ENCODE assay signal across 8 cellular contexts in genomic region chr13:67736646-67737420, GRCh38.
A peak's percentile ranks its signal among the peaks of the same experiment; 100 is the strongest.
DNase-seq lines count a peak whose midpoint lies in the region; ATAC-seq and TF ChIP-seq lines count a peak whose summit lies in the region.

No MANE protein-coding gene starts in this region.

- peak overlapping the region; percentile 55 for H3K9ac ChIP-seq in smooth muscle cell (ENCODE audit: low read depth)

- peak overlapping the region; percentile 81 for H3K4me2 ChIP-seq in smooth muscle cell

- H3K4me1 ChIP-seq in smooth muscle cell (ENCODE audit: low read depth): peaks cover 22% of the 10 kb centered on the region

- H3K4me3 ChIP-seq in fibroblast of the aortic adventitia (ENCODE audit: low read depth, low read length) (no peak overlapping the region), smooth muscle cell (peak overlapping the region; percentile 28)

- no peaks in the 10 kb centered on the region for H3K36me3 ChIP-seq in smooth muscle cell (ENCODE audit: low read depth)

- no peaks in the 10 kb centered on the region for H3K27me3 ChIP-seq in smooth muscle cell (ENCODE audit: low read depth)

- H2AFZ ChIP-seq in smooth muscle cell (ENCODE audit: low read depth): peak overlapping the region; percentile 80

- H3K79me2 ChIP-seq in smooth muscle cell (ENCODE audit: low read depth): no peaks in the 10 kb centered on the region

- WGBS in smooth muscle cell (ENCODE audit: low lambda C conversion rate): 20% methylated on average over 4 of the region's 4 CpGs

- H3F3A ChIP-seq in smooth muscle cell (ENCODE audit: low read depth): peaks cover 3% of the 10 kb centered on the region

- DNase-seq in NCI-H1417 (lab: John Stamatoyannopoulos, UW) (peak; percentile 9 to 62 (median 22)), NCI-H1417 treated with DMSO at 0.1 percent for 48 hours (lab: John Stamatoyannopoulos, UW) (no peak), NCI-H748 treated with DMSO at 0.1 percent for 48 hours (lab: John Stamatoyannopoulos, UW) (peak; percentile 14), fibroblast of the aortic adventitia (ENCODE audit: low read depth) (peak; percentile 13), smooth muscle cell (lab: John Stamatoyannopoulos, UW; ENCODE audit: unreplicated experiment) (no peak), NCI-H187 treated with DMSO at 0.1 percent for 48 hours (lab: John Stamatoyannopoulos, UW) (no peak)
- no peak for DNase-seq in effector CD4-positive, alpha-beta T cell

- no peaks in the 10 kb centered on the region for H3K9me3 ChIP-seq in smooth muscle cell (replicated peaks; ENCODE audit: low read depth)

- no peak for ATAC-seq in HG03571 (IDR thresholded peaks at IDR 0.05; ENCODE audit: unreplicated experiment)

- TF ChIP-seq CTCF in fibroblast of the aortic adventitia (IDR thresholded peaks at IDR 0.05; ENCODE audit: insufficient read depth, low read length) (no peak), smooth muscle cell (IDR thresholded peaks at IDR 0.05; ENCODE audit: borderline replicate concordance, insufficient read depth, poor library complexity, severe bottlenecking) (peak; percentile 50)

- peak overlapping the region; percentile 89 for H3K27ac ChIP-seq in smooth muscle cell (ENCODE audit: low read depth)

- H4K20me1 ChIP-seq in smooth muscle cell (ENCODE audit: low read depth): no peaks in the 10 kb centered on the region

Comparison
In these comparisons a context has a peak if more than half of its experiments do, and no peak if none do; other contexts are left out.
1. DNase-seq: peak in NCI-H1417 (3 of 3), NCI-H748 treated with DMSO at 0.1 percent for 48 hours (single experiment) and fibroblast of the aortic adventitia (single experiment); none in NCI-H1417 treated with DMSO at 0.1 percent for 48 hours (single experiment), smooth muscle cell (single experiment), NCI-H187 treated with DMSO at 0.1 percent for 48 hours (single experiment) and effector CD4-positive, alpha-beta T cell (single experiment).